In the genomic region with DNA sequence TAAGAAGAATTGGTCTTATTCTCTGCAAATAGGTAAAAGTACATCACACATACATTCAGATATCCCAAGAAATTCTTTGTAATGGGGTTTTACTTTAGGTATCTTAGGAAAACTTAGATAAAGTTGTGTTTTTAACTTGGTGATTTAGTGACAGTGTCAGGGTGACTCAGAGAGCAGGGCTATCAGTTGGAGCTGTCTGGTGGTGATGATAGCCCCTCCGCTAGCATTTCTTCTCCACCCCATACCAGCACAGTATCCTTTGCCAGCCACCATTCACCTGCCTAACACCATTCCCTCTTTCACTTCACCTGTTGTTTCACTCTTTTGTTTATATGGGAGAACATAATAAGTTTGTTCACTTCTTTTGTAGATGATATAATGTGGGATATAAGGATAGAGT, we compare ENCODE assay signal across 38 cellular contexts. TPM values are rescaled to one million over a fixed set of nuclear protein-coding genes. Genes with fewer than 3 reads are reported as not detected.
"Had no signal": no experiment of that assay in that cellular context is flagged by ENCODE, and none has a peak within 500 bp of the region (broad histone marks: within the 10 kb centered on the region; RNA-seq: fewer than 3 reads in every experiment).

No MANE protein-coding gene starts in this region.

- H3K36me3 Mint-ChIP-seq: activated naive CD4-positive, alpha-beta T cell treated with anti-CD3 and anti-CD28 coated beads, Interleukin-2, amount 50 U/mL, for 72 hours; activated naive CD8-positive, alpha-beta T cell treated with anti-CD3 and anti-CD28 coated beads for 36 hours had no signal

- H3K27me3 Mint-ChIP-seq: activated B cell treated with CpG ODN at 0.5 μM for 24 hours; activated CD4-positive, alpha-beta memory T cell treated with anti-CD3 and anti-CD28 coated beads for 36 hours; activated CD4-positive, alpha-beta T cell treated with anti-CD3 and anti-CD28 coated beads, Interleukin-2, amount 10 ng/mL, durations not matched to agents 24 days and 14 days; activated CD8-positive, alpha-beta T cell treated with anti-CD3 and anti-CD28 coated beads for 36 hours; activated naive CD8-positive, alpha-beta T cell treated with anti-CD3 and anti-CD28 coated beads for 36 hours; activated T-helper 17 cell treated with anti-CD3 and anti-CD28 coated beads, Interleukin-2, amount 50 U/mL, for 72 hours had no signal

- H3K9me3 Mint-ChIP-seq: activated B cell treated with CpG ODN at 0.5 μM for 24 hours; activated CD4-positive, alpha-beta memory T cell treated with anti-CD3 and anti-CD28 coated beads for 36 hours; activated CD4-positive, alpha-beta T cell treated with anti-CD3 and anti-CD28 coated beads, Interleukin-2, amount 10 ng/mL, durations not matched to agents 24 days and 14 days; activated CD8-positive, alpha-beta T cell treated with anti-CD3 and anti-CD28 coated beads for 36 hours; activated naive CD4-positive, alpha-beta T cell treated with anti-CD3 and anti-CD28 coated beads for 36 hours; activated naive CD4-positive, alpha-beta T cell treated with anti-CD3 and anti-CD28 coated beads, Interleukin-2, amount 50 U/mL, for 72 hours; activated naive CD8-positive, alpha-beta T cell treated with anti-CD3 and anti-CD28 coated beads for 36 hours; activated T-cell treated with anti-CD3 and anti-CD28 coated beads, Interleukin-2, amount 50 U/mL, for 4 hours; activated T-cell treated with anti-CD3 and anti-CD28 coated beads, Interleukin-2, amount 50 U/mL, for 72 hours; activated T-helper 1 cell treated with anti-CD3 and anti-CD28 coated beads, Interleukin-12 subunit alpha, Interleukin-12 subunit beta, Interleukin-2, Interleukin-4 antibody, amounts not matched to agents 30 ng/mL and 10 ng/mL and 1 ng/mL, durations not matched to agents 14 hours and 24 hours and 36 hours; activated T-helper 17 cell treated with anti-CD3 and anti-CD28 coated beads, Interleukin-2, amount 50 U/mL, for 72 hours; T-helper 1 cell treated with Interleukin-12 subunit alpha and Interleukin-12 subunit beta and Interleukin-4 antibody, amounts not matched to agents 30 μg/mL and 1 μg/mL, for 36 hours; T-helper 2 cell treated with Interferon-gamma antibody and Interleukin-4, amounts not matched to agents 5 μg/mL and 100 μg/mL, for 36 hours had no signal

- DNase-seq: activated B cell treated with CpG ODN at 0.5 μM for 24 hours; activated CD4-positive, alpha-beta memory T cell treated with anti-CD3 and anti-CD28 coated beads for 36 hours; activated CD4-positive, alpha-beta T cell treated with anti-CD3 and anti-CD28 coated beads for 4 hours; activated CD4-positive, alpha-beta T cell treated with anti-CD3 and anti-CD28 coated beads, Interleukin-2, amount 10 ng/mL, durations not matched to agents 24 days and 14 days; activated CD4-positive, alpha-beta T cell treated with anti-CD3 and anti-CD28 coated beads, Interleukin-2, amount 50 U/mL, for 1 hour; activated CD4-positive, alpha-beta T cell treated with anti-CD3 and anti-CD28 coated beads, Interleukin-2, amount 50 U/mL, for 4 hours; activated CD4-positive, CD25-positive, alpha-beta regulatory T cell treated with anti-CD3 and anti-CD28 coated beads, Interleukin-2, amount 50 U/mL, for 72 hours; activated CD8-positive, alpha-beta memory T cell treated with anti-CD3 and anti-CD28 coated beads, Interleukin-2, amount 50 U/mL, for 4 hours; activated CD8-positive, alpha-beta T cell treated with anti-CD3 and anti-CD28 coated beads for 36 hours; activated effector memory CD4-positive, alpha-beta T cell treated with anti-CD3 and anti-CD28 coated beads, Interleukin-2, amount 50 U/mL, for 16 hours; activated gamma-delta T cell treated with Interleukin-2 at 50 U/mL for 16 hours; activated naive CD4-positive, alpha-beta T cell; activated naive CD4-positive, alpha-beta T cell treated with anti-CD3 and anti-CD28 coated beads for 36 hours; activated naive CD4-positive, alpha-beta T cell treated with anti-CD3 and anti-CD28 coated beads, Interleukin-2, amount 50 U/mL, for 16 hours; activated naive CD8-positive, alpha-beta T cell treated with anti-CD3 and anti-CD28 coated beads for 36 hours; activated T-cell treated with anti-CD3 and anti-CD28 coated beads for 4 hours; activated T-cell treated with anti-CD3 and anti-CD28 coated beads, Interleukin-2, amount 50 U/mL, for 1 hour; activated T-cell treated with anti-CD3 and anti-CD28 coated beads, Interleukin-2, amount 50 U/mL, for 4 hours; activated T-cell treated with anti-CD3 and anti-CD28 coated beads, Interleukin-2, amount 50 U/mL, for 72 hours; adrenal gland; amniotic stem cell; aorta; body of pancreas; brain microvascular endothelial cell; central memory CD4-positive, alpha-beta T cell; T-helper 1 cell; T-helper 2 cell; T-helper 9 cell; WERI-Rb-1 had no signal

- H3K27ac Mint-ChIP-seq: activated B cell treated with CpG ODN at 0.5 μM for 24 hours; activated CD4-positive, alpha-beta memory T cell treated with anti-CD3 and anti-CD28 coated beads for 36 hours; activated CD4-positive, alpha-beta T cell treated with anti-CD3 and anti-CD28 coated beads, Interleukin-2, amount 10 ng/mL, durations not matched to agents 24 days and 14 days; activated CD8-positive, alpha-beta T cell treated with anti-CD3 and anti-CD28 coated beads for 36 hours; activated naive CD4-positive, alpha-beta T cell treated with anti-CD3 and anti-CD28 coated beads for 36 hours; activated naive CD4-positive, alpha-beta T cell treated with anti-CD3 and anti-CD28 coated beads, Interleukin-2, amount 50 U/mL, for 72 hours; activated naive CD8-positive, alpha-beta T cell treated with anti-CD3 and anti-CD28 coated beads for 36 hours; activated T-cell treated with anti-CD3 and anti-CD28 coated beads, Interleukin-2, amount 50 U/mL, for 72 hours; activated T-helper 1 cell treated with anti-CD3 and anti-CD28 coated beads, Interleukin-12 subunit alpha, Interleukin-12 subunit beta, Interleukin-2, Interleukin-4 antibody, amounts not matched to agents 30 ng/mL and 10 ng/mL and 1 ng/mL, durations not matched to agents 14 hours and 24 hours and 36 hours; activated T-helper 17 cell treated with anti-CD3 and anti-CD28 coated beads, Interleukin-2, amount 50 U/mL, for 72 hours; T-helper 1 cell treated with Interleukin-12 subunit alpha and Interleukin-12 subunit beta and Interleukin-4 antibody, amounts not matched to agents 30 μg/mL and 1 μg/mL, for 36 hours; T-helper 2 cell treated with Interferon-gamma antibody and Interleukin-4, amounts not matched to agents 5 μg/mL and 100 μg/mL, for 36 hours had no signal

- H3K4me1 Mint-ChIP-seq: activated B cell treated with CpG ODN at 0.5 μM for 24 hours; activated CD4-positive, alpha-beta T cell treated with anti-CD3 and anti-CD28 coated beads, Interleukin-2, amount 10 ng/mL, durations not matched to agents 24 days and 14 days; activated naive CD8-positive, alpha-beta T cell treated with anti-CD3 and anti-CD28 coated beads for 36 hours; activated T-helper 17 cell treated with anti-CD3 and anti-CD28 coated beads, Interleukin-2, amount 50 U/mL, for 72 hours had no signal

- ATAC-seq: activated CD8-positive, alpha-beta T cell treated with anti-CD3 and anti-CD28 coated beads for 36 hours; activated naive CD4-positive, alpha-beta T cell treated with anti-CD3 and anti-CD28 coated beads, Interleukin-2, amount 50 U/mL, for 72 hours; activated T-cell treated with anti-CD3 and anti-CD28 coated beads, Interleukin-2, amount 50 U/mL, for 4 hours; activated T-cell treated with anti-CD3 and anti-CD28 coated beads, Interleukin-2, amount 50 U/mL, for 72 hours; activated T-helper 17 cell treated with anti-CD3 and anti-CD28 coated beads, Interleukin-2, amount 50 U/mL, for 72 hours; body of pancreas had no signal

- H3K4me3 ChIP-seq: adrenal gland, body of pancreas, breast epithelium had no signal

- H3K4me3 Mint-ChIP-seq: activated B cell treated with CpG ODN at 0.5 μM for 24 hours; activated CD4-positive, alpha-beta memory T cell treated with anti-CD3 and anti-CD28 coated beads for 36 hours; activated CD4-positive, alpha-beta T cell treated with anti-CD3 and anti-CD28 coated beads, Interleukin-2, amount 10 ng/mL, durations not matched to agents 24 days and 14 days; activated CD8-positive, alpha-beta T cell treated with anti-CD3 and anti-CD28 coated beads for 36 hours; activated naive CD4-positive, alpha-beta T cell treated with anti-CD3 and anti-CD28 coated beads for 36 hours; activated naive CD8-positive, alpha-beta T cell treated with anti-CD3 and anti-CD28 coated beads for 36 hours; activated T-cell treated with anti-CD3 and anti-CD28 coated beads, Interleukin-2, amount 50 U/mL, for 4 hours; activated T-cell treated with anti-CD3 and anti-CD28 coated beads, Interleukin-2, amount 50 U/mL, for 72 hours; activated T-helper 1 cell treated with anti-CD3 and anti-CD28 coated beads, Interleukin-12 subunit alpha, Interleukin-12 subunit beta, Interleukin-2, Interleukin-4 antibody, amounts not matched to agents 30 ng/mL and 10 ng/mL and 1 ng/mL, durations not matched to agents 14 hours and 24 hours and 36 hours; activated T-helper 17 cell treated with anti-CD3 and anti-CD28 coated beads, Interleukin-2, amount 50 U/mL, for 72 hours; T-helper 1 cell treated with Interleukin-12 subunit alpha and Interleukin-12 subunit beta and Interleukin-4 antibody, amounts not matched to agents 30 μg/mL and 1 μg/mL, for 36 hours; T-helper 2 cell treated with Interferon-gamma antibody and Interleukin-4, amounts not matched to agents 5 μg/mL and 100 μg/mL, for 36 hours had no signal

RNA-seq across cellular contexts. Expression of gene HEPACAM2, which starts 36.3 kb away (rescaled TPM):
- total RNA-seq: activated B cell treated with CpG ODN at 0.5 μM for 24 hours; activated CD4-positive, alpha-beta T cell treated with anti-CD3 and anti-CD28 coated beads, Interleukin-2, amount 10 ng/mL, durations not matched to agents 24 days and 14 days; activated CD8-positive, alpha-beta memory T cell treated with anti-CD3 and anti-CD28 coated beads for 36 hours; activated CD8-positive, alpha-beta T cell treated with anti-CD3 and anti-CD28 coated beads for 36 hours; activated naive CD8-positive, alpha-beta T cell treated with anti-CD3 and anti-CD28 coated beads for 36 hours; activated T-cell treated with anti-CD3 and anti-CD28 coated beads, Interleukin-2, amount 50 U/mL, for 4 hours; activated T-cell treated with anti-CD3 and anti-CD28 coated beads, Interleukin-2, amount 50 U/mL, for 72 hours; activated T-helper 1 cell treated with anti-CD3 and anti-CD28 coated beads, Interleukin-12 subunit alpha, Interleukin-12 subunit beta, Interleukin-2, Interleukin-4 antibody, amounts not matched to agents 30 ng/mL and 10 ng/mL and 1 ng/mL, durations not matched to agents 14 hours and 24 hours and 36 hours; activated T-helper 17 cell treated with anti-CD3 and anti-CD28 coated beads, Interleukin-2, amount 50 U/mL, for 72 hours; aorta; astrocyte; cardiac septum had no signal
